15 cellular contexts compared by ENCODE assay signal in genomic region chr12:50106907-50107306, GRCh38. TPM values are rescaled to one million over a fixed set of nuclear protein-coding genes. Genes with fewer than 3 reads are reported as not detected.
A peak's percentile ranks its signal among the peaks of the same experiment; 100 is the strongest.
DNase-seq lines count a peak whose midpoint lies in the region; ATAC-seq and TF ChIP-seq lines count a peak whose summit lies in the region.
"Had no signal": no experiment of that assay in that cellular context is flagged by ENCODE, and none has a peak within 500 bp of the region (broad histone marks: within the 10 kb centered on the region; RNA-seq: fewer than 3 reads in every experiment).

No MANE protein-coding gene starts in this region.

- intact Hi-C loops in posterior vena cava (cut with DNase I) = no loop called here

- H3K4me3 Mint-ChIP-seq in chondrocyte (ENCODE audit: unreplicated experiment) = no peak overlapping the region
- H3K4me3 Mint-ChIP-seq in stimulated activated memory B cell treated with anti-CD40 and anti-IgM and Interleukin-4, amounts not matched to agents 10 μg/mL and 1 μg/mL and 100 μg/mL, for 72 hours = no peak overlapping the region
- no peak overlapping the region for H3K4me3 Mint-ChIP-seq in activated naive CD8-positive, alpha-beta T cell treated with anti-CD3 and anti-CD28 coated beads for 36 hours
- H3K4me3 Mint-ChIP-seq: CD14-positive monocyte; CD8-positive, alpha-beta T cell; HFFc6 had no signal

- H3K27ac ChIP-seq in coronary artery = no peak overlapping the region
- H3K27ac ChIP-seq: HL-60 had no signal

- no peaks in the 10 kb centered on the region for H3K27me3 Mint-ChIP-seq in chondrocyte (ENCODE audit: low read depth)
- no peaks in the 10 kb centered on the region for H3K27me3 Mint-ChIP-seq in stimulated activated memory B cell treated with anti-CD40 and anti-IgM and Interleukin-4, amounts not matched to agents 10 μg/mL and 1 μg/mL and 100 μg/mL, for 72 hours
- H3K27me3 Mint-ChIP-seq in activated naive CD8-positive, alpha-beta T cell treated with anti-CD3 and anti-CD28 coated beads for 36 hours = no peaks in the 10 kb centered on the region

- no peak overlapping the region for H3K27ac Mint-ChIP-seq in chondrocyte (ENCODE audit: unreplicated experiment)
- peak overlapping the region; percentile 91 for H3K27ac Mint-ChIP-seq in stimulated activated memory B cell treated with anti-CD40 and anti-IgM and Interleukin-4, amounts not matched to agents 10 μg/mL and 1 μg/mL and 100 μg/mL, for 72 hours
- H3K27ac Mint-ChIP-seq in activated naive CD8-positive, alpha-beta T cell treated with anti-CD3 and anti-CD28 coated beads for 36 hours = no peak overlapping the region
- H3K27ac Mint-ChIP-seq: CD8-positive, alpha-beta T cell; HFFc6 had no signal

- DNase-seq in chondrocyte (ENCODE audit: low spot score) (peak; percentile 33), posterior vena cava (ENCODE audit: low spot score) (peak; percentile 59), coronary artery (ENCODE audit: low spot score) (no peak), OCI-M1 (lab: John Stamatoyannopoulos, UW) (no peak)
- DNase-seq in activated naive CD8-positive, alpha-beta T cell treated with anti-CD3 and anti-CD28 coated beads for 36 hours = no peak
- DNase-seq: Caco-2; CD8-positive, alpha-beta T cell; GF-D8; HCEC 1CT; HFFc6 had no signal

- TF ChIP-seq CTCF in chondrocyte (IDR thresholded peaks at IDR 0.05) (no peak), coronary artery (IDR thresholded peaks at IDR 0.05) (no peak)

- H3K9me3 Mint-ChIP-seq in chondrocyte (ENCODE audit: low read depth) = no peaks in the 10 kb centered on the region
- H3K9me3 Mint-ChIP-seq in stimulated activated memory B cell treated with anti-CD40 and anti-IgM and Interleukin-4, amounts not matched to agents 10 μg/mL and 1 μg/mL and 100 μg/mL, for 72 hours = no peaks in the 10 kb centered on the region
- H3K9me3 Mint-ChIP-seq in activated naive CD8-positive, alpha-beta T cell treated with anti-CD3 and anti-CD28 coated beads for 36 hours = no peaks in the 10 kb centered on the region
- H3K9me3 Mint-ChIP-seq: CD8-positive, alpha-beta T cell; HFFc6 had no signal

- no peak overlapping the region for H3K4me3 ChIP-seq in coronary artery

- no peak for ATAC-seq in stimulated activated memory B cell treated with anti-CD40 and anti-IgM and Interleukin-4, amounts not matched to agents 10 μg/mL and 1 μg/mL and 100 μg/mL, for 72 hours
- ATAC-seq in HG03354 (IDR thresholded peaks at IDR 0.05; ENCODE audit: poor library complexity, severe bottlenecking, unreplicated experiment) = no peak
- ATAC-seq: CD8-positive, alpha-beta T cell had no signal

- H3K36me3 Mint-ChIP-seq in chondrocyte (ENCODE audit: low read depth) = no peaks in the 10 kb centered on the region
- peaks cover 22% of the 10 kb centered on the region for H3K36me3 Mint-ChIP-seq in stimulated activated memory B cell treated with anti-CD40 and anti-IgM and Interleukin-4, amounts not matched to agents 10 μg/mL and 1 μg/mL and 100 μg/mL, for 72 hours
- H3K36me3 Mint-ChIP-seq in activated naive CD8-positive, alpha-beta T cell treated with anti-CD3 and anti-CD28 coated beads for 36 hours = no peaks in the 10 kb centered on the region

- peaks cover 20% of the 10 kb centered on the region for H3K4me1 Mint-ChIP-seq in chondrocyte (ENCODE audit: low read depth)
- H3K4me1 Mint-ChIP-seq in stimulated activated memory B cell treated with anti-CD40 and anti-IgM and Interleukin-4, amounts not matched to agents 10 μg/mL and 1 μg/mL and 100 μg/mL, for 72 hours = peaks cover 67% of the 10 kb centered on the region
- peaks cover 14% of the 10 kb centered on the region for H3K4me1 Mint-ChIP-seq in activated naive CD8-positive, alpha-beta T cell treated with anti-CD3 and anti-CD28 coated beads for 36 hours

RNA-seq across cellular contexts. Expression of gene GPD1, which starts 3.1 kb away (rescaled TPM):
- total RNA-seq in chondrocyte (0.46 TPM in 1 of 3 replicates, not detected in the others), posterior vena cava (1 to 10 TPM; 1.5 to 4.5 TPM)
- total RNA-seq in activated naive CD8-positive, alpha-beta T cell treated with anti-CD3 and anti-CD28 coated beads for 36 hours = under 1 TPM; 0.39 to 0.86 TPM
- total RNA-seq: H4 had no signal

RNA-seq across cellular contexts. Expression of gene COX14, which starts 5.1 kb away (rescaled TPM):
- total RNA-seq in chondrocyte (37.8 to 53.1 TPM (median 44.7 TPM) in 3 replicates), posterior vena cava (10 to 100 TPM; 44.7 to 54.3 TPM)
- total RNA-seq in activated naive CD8-positive, alpha-beta T cell treated with anti-CD3 and anti-CD28 coated beads for 36 hours = 10 to 100 TPM; 48.3 to 49.2 TPM

RNA-seq across cellular contexts. Expression of gene SMARCD1, which starts 21.8 kb away (rescaled TPM):
- total RNA-seq in chondrocyte (50.8 to 55.7 TPM (median 52.0 TPM) in 3 replicates), posterior vena cava (10 to 100 TPM; 27.9 to 33.0 TPM)
- 10 to 100 TPM; 65.8 to 74.8 TPM for total RNA-seq in activated naive CD8-positive, alpha-beta T cell treated with anti-CD3 and anti-CD28 coated beads for 36 hours

RNA-seq across cellular contexts. Expression of gene ASIC1, which starts 49.5 kb away (rescaled TPM):
- total RNA-seq in chondrocyte = 2.5 to 4.4 TPM (median 3.9 TPM) in 3 replicates
- total RNA-seq in posterior vena cava = 1 to 10 TPM; 2.5 to 4.2 TPM
- total RNA-seq in activated naive CD8-positive, alpha-beta T cell treated with anti-CD3 and anti-CD28 coated beads for 36 hours = 10 to 100 TPM; 10.8 TPM

Comparison
In these comparisons a context has a peak if more than half of its experiments do, and no peak if none do; other contexts are left out.
1. DNase-seq: peak in chondrocyte (single experiment) and posterior vena cava (single experiment); none in coronary artery (single experiment), OCI-M1 (single experiment) and activated naive CD8-positive, alpha-beta T cell treated with anti-CD3 and anti-CD28 coated beads for 36 hours (single experiment).